Comparison of ENCODE assay signal across 1 cellular context in the genomic region with DNA sequence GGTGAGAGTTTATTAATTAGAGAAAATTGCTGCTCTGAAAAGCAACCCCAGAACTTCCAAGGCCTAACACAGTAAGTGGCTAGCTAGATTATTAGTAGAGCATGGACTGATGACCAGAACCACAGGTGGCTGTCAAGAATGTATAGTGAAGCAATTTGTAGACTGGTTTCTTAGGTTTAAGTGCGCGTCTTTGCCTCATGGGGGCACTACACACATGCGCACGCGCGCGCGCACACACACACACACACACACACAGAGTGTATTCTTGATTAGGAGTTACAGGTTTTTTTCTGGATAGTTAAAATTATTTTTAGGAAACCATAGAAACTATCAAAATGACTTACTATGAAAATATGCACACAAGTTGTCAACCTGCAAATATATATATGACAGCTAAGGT.
TF ChIP-seq lines count a peak whose summit lies in the region.

No MANE protein-coding gene starts in this region.

TF ChIP-seq in HepG2, 621 proteins besides CTCF, POLR2A, EP300 and RAD21 (continued from another document):
- TF ChIP-seq BORCS8-MEF2B (CRISPR knock-in tag; IDR thresholded peaks at IDR 0.05) (no peak), ZNF251 (CRISPR knock-in tag; IDR thresholded peaks at IDR 0.05) (no peak)
- TF ChIP-seq, protein P1, sequence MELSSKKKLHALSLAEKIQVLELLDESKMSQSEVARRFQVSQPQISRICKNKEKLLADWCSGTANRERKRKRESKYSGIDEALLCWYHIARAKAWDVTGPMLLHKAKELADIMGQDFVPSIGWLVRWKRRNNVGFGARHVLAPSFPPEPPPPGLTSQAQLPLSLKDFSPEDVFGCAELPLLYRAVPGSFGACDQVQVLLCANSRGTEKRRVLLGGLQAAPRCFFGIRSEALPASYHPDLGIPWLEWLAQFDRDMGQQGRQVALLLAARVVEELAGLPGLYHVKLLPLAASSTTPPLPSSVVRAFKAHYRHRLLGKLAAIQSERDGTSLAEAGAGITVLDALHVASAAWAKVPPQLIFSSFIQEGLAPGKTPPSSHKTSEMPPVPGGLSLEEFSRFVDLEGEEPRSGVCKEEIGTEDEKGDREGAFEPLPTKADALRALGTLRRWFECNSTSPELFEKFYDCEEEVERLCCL (CRISPR knock-in tag; IDR thresholded peaks at IDR 0.05; ENCODE audit: borderline replicate concordance), result no peak
TF ChIP-seq in HepG2: peak in this region for 0.
